In the genomic region with DNA sequence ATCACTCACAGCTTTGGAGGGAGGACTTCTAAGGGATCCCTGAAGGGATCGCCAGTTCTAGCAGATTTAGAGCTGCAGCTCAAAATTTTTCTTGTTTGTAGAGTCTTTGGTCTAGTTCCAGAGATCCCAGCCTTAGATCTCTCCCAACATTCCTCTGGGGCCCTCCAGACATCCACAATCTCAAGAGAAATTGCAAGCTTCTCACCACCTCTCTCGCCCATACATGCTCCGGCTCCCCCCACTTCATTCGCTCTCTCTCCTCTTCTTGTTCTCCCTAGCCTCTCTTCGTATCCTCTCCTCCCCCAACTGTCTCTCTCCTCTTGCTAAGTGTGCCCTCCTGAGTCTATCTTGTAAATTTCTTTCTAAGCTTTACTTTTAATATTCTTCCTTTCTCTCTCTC, we compare ENCODE assay signal across 14 cellular contexts. TPM values are rescaled to one million over a fixed set of nuclear protein-coding genes. Genes with fewer than 3 reads are reported as not detected.
DNase-seq lines count a peak whose midpoint lies in the region; ATAC-seq and TF ChIP-seq lines count a peak whose summit lies in the region.
"Had no signal": no experiment of that assay in that cellular context is flagged by ENCODE, and none has a peak within 500 bp of the region (broad histone marks: within the 10 kb centered on the region; RNA-seq: fewer than 3 reads in every experiment).

No MANE protein-coding gene starts in this region.

- TF ChIP-seq CTCF in fibroblast of pulmonary artery (IDR thresholded peaks at IDR 0.05; ENCODE audit: low read length, missing control alignments) = no peak
- no peak for TF ChIP-seq CTCF in retinal pigment epithelial cell (conservative IDR thresholded peaks at IDR 0.05; ENCODE audit: low read depth, low read length)
- TF ChIP-seq CTCF in ovary (IDR thresholded peaks at IDR 0.05) = no peak

- TF ChIP-seq POLR2A in ovary (IDR thresholded peaks at IDR 0.05) = no peak

- no peak for TF ChIP-seq EP300 in ovary (IDR thresholded peaks at IDR 0.05)

- H3K4me3 ChIP-seq in H7 (ENCODE audit: insufficient read depth, low read depth, low read length) (no peak overlapping the region), fibroblast of pulmonary artery (replicated peaks; ENCODE audit: low read depth, low read length) (no peak overlapping the region), retinal pigment epithelial cell (ENCODE audit: low read length) (peak overlapping the region; percentile 6), ovary (no peak overlapping the region)
- H3K4me3 ChIP-seq: PC-9 had no signal

- intact Hi-C loops in ovary (cut with DNase I) = loop anchor here in 2 of 4 donors (5.0 to 10.0 kb wide), 2 partner anchors 673 to 1289 kb away; no protein-coding TSS in a partner anchor

- H3K36me3 ChIP-seq in H7 (replicated peaks; ENCODE audit: control insufficient read depth, insufficient read depth, low read length) = no peaks in the 10 kb centered on the region
- no peaks in the 10 kb centered on the region for H3K36me3 ChIP-seq in ovary

- H3K9me3 ChIP-seq in ovary = no peaks in the 10 kb centered on the region

- in situ Hi-C loops in SK-MEL-5 (cut with HindIII; ENCODE audit: low pct_unique_long_range_greater_than_20kb, low sequenced_read_pairs) = no loop called here

- H3K27ac ChIP-seq in ovary = no peak overlapping the region
- H3K27ac ChIP-seq: PC-9 had no signal

- 12 to 32% (median 12%) methylated on average over 5 of the region's 5 CpGs for WGBS in ovary, 3 donors

- no peak for ATAC-seq in HG03521 (IDR thresholded peaks at IDR 0.05; ENCODE audit: unreplicated experiment)
- no peak for ATAC-seq in GM19467 (IDR thresholded peaks at IDR 0.05; ENCODE audit: unreplicated experiment)

- H3K27me3 ChIP-seq in H7 (ENCODE audit: control insufficient read depth, insufficient read depth, low read length) = no peaks in the 10 kb centered on the region; the same call in 1 of the 2 replicates
- no peaks in the 10 kb centered on the region for H3K27me3 ChIP-seq in ovary

- H3K4me1 ChIP-seq in ovary (ENCODE audit: insufficient read depth) = no peaks in the 10 kb centered on the region

- DNase-seq in H7 (peak; percentile 19), SK-MEL-5 (ENCODE audit: low read depth, low spot score) (peak; percentile 14), fibroblast of pulmonary artery (ENCODE audit: low read depth) (peak; percentile 21), retinal pigment epithelial cell (ENCODE audit: low read depth) (no peak), ovary (no peak)
- DNase-seq: activated CD4-positive, alpha-beta T cell treated with anti-CD3 and anti-CD28 coated beads, Interleukin-2, amount 10 ng/mL, durations not matched to agents 7 days and 5 days; anterior cingulate cortex; CD4-positive, CD25-positive, alpha-beta regulatory T cell; IMR-90; NCI-H510A; PC-9; T-helper 1 cell had no signal

RNA-seq across cellular contexts. Expression of gene TUT4, which starts 15.1 kb away (rescaled TPM):
- total RNA-seq in H7 (2014; rRNA removed; shearing (Covaris generic)) = 52.4 and 64.6 TPM in 2 replicates
- total RNA-seq in SK-MEL-5 (2014; rRNA removed; shearing (Covaris generic)) = 19.1 and 20.7 TPM in 2 replicates
- polyA plus RNA-seq in SK-MEL-5 (2015; cell fraction: cytosol; rRNA removed) = 24.5 and 38.1 TPM in 2 replicates
- 119 and 126 TPM in 2 replicates for polyA plus RNA-seq in SK-MEL-5 (2015; cell fraction: nucleus; rRNA removed)
- 10 to 100 TPM; 60.7 to 90.5 (median 79.6) TPM for total RNA-seq in ovary
- polyA plus RNA-seq in ovary = 10 to 100 TPM; 35.6 to 41.1 TPM

RNA-seq across cellular contexts. Expression of gene GPX7, which starts 34.2 kb away (rescaled TPM):
- 27.2 and 42.6 TPM in 2 replicates for total RNA-seq in H7 (2014; rRNA removed; shearing (Covaris generic))
- total RNA-seq in SK-MEL-5 (2014; rRNA removed; shearing (Covaris generic)) = not detected in 2 replicates
- polyA plus RNA-seq in SK-MEL-5 (2015; cell fraction: cytosol; rRNA removed) = not detected in 2 replicates
- polyA plus RNA-seq in SK-MEL-5 (2015; cell fraction: nucleus; rRNA removed) = not detected in 2 replicates
- total RNA-seq in ovary = 10 to 100 TPM; 10.3 to 22.1 (median 13.1) TPM
- 10 to 100 TPM; 23.1 to 23.7 TPM for polyA plus RNA-seq in ovary
- total RNA-seq: PC-9 had no signal

Comparison
In these comparisons a context has a peak if more than half of its experiments do, and no peak if none do; other contexts are left out.
1. DNase-seq: peak in H7 (single experiment), SK-MEL-5 (single experiment) and fibroblast of pulmonary artery (single experiment); none in retinal pigment epithelial cell (single experiment) and ovary (0 of 5).
2. RNA of gene GPX7, which starts 34.2 kb away (total RNA-seq): 27.2 to 42.6 TPM in H7 and 10.3 to 22.1 TPM in ovary; not detected in SK-MEL-5; every median in the first group is over 10 times any median in the second.